Comparison of ENCODE assay signal across 16 cellular contexts in genomic region chr19:36876993-36877938, GRCh38. TPM values are rescaled to one million over a fixed set of nuclear protein-coding genes. Genes with fewer than 3 reads are reported as not detected.
DNase-seq lines count a peak whose midpoint lies in the region; TF ChIP-seq lines count a peak whose summit lies in the region.
"Had no signal": no experiment of that assay in that cellular context is flagged by ENCODE, and none has a peak within 500 bp of the region (broad histone marks: within the 10 kb centered on the region; RNA-seq: fewer than 3 reads in every experiment).

No MANE protein-coding gene starts in this region.

- H3K36me3 ChIP-seq in adipocyte (ENCODE audit: control insufficient read depth, insufficient read depth, low read length, severe bottlenecking) (peaks cover 70% of the 10 kb centered on the region), liver (ENCODE audit: control insufficient read depth in 4 of 4, insufficient read depth in 3 of 4, low read depth in 1 of 4, low read length in 3 of 4) (peaks cover 7 to 56% (median 43%) of the 10 kb centered on the region in 4 donors)

- peaks cover 68% of the 10 kb centered on the region for H3K9me3 Mint-ChIP-seq in activated T-helper 1 cell treated with anti-CD3 and anti-CD28 coated beads, Interleukin-12 subunit alpha, Interleukin-12 subunit beta, Interleukin-2, Interleukin-4 antibody, amounts not matched to agents 30 ng/mL and 10 ng/mL and 1 ng/mL, durations not matched to agents 14 hours and 24 hours and 36 hours

- no peaks in the 10 kb centered on the region for H3K4me1 ChIP-seq in adipocyte (ENCODE audit: control insufficient read depth, insufficient read depth, low read length)
- H3K4me1 ChIP-seq in liver (ENCODE audit: control insufficient read depth in 4 of 4, insufficient read depth in 4 of 4, low read length in 3 of 4) = no peaks in the 10 kb centered on the region
- H3K4me1 ChIP-seq: left ventricle myocardium inferior had no signal

- no peak overlapping the region for H3K27ac ChIP-seq in liver (ENCODE audit: low read depth in 1 of 2, low read length in 2 of 2)
- H3K27ac ChIP-seq: left ventricle myocardium inferior had no signal

- TF ChIP-seq CTCF in liver (IDR thresholded peaks at IDR 0.05; ENCODE audit: low read depth, low read length, missing input control) = no peak

- peak; percentile 24 for DNase-seq in Caki2 (ENCODE audit: low read depth)
- no peak for DNase-seq in adipocyte (ENCODE audit: low read depth)
- DNase-seq in activated T-helper 1 cell treated with anti-CD3 and anti-CD28 coated beads, Interleukin-12 subunit alpha, Interleukin-12 subunit beta, Interleukin-2, Interleukin-4 antibody, amounts not matched to agents 30 ng/mL and 10 ng/mL and 1 ng/mL, durations not matched to agents 14 hours and 24 hours and 36 hours (ENCODE audit: low spot score) = no peak
- no peak for DNase-seq in A172 (ENCODE audit: low spot score)
- no peak for DNase-seq in midbrain (lab: John Stamatoyannopoulos, UW)
- DNase-seq: activated CD4-positive, CD25-positive, alpha-beta regulatory T cell; activated effector memory CD4-positive, alpha-beta T cell treated with Interleukin-2 at 50 U/mL for 16 hours; amygdala; HCEC 1CT; left ventricle myocardium inferior; NCI-H187 treated with DMSO at 0.1 percent for 48 hours; SIG-M5; stimulated activated CD4-positive, alpha-beta T cell treated with anti-CD3 and anti-CD28 coated beads, Interleukin-4, amount 100 ng/mL, for 24 hours; T-helper 2 cell had no signal

- 98% methylated on average over 10 of the region's 10 CpGs for WGBS in liver

- H3K9me3 ChIP-seq in adipocyte (ENCODE audit: control insufficient read depth, low read length) (peaks cover 100% of the 10 kb centered on the region), liver (ENCODE audit: control insufficient read depth in 4 of 4, low read length in 3 of 4) (peaks cover 41 to 93% (median 62%) of the 10 kb centered on the region in 4 donors)

- peak overlapping the region; percentile 71 for H3K4me3 ChIP-seq in adipocyte (ENCODE audit: low read length)
- H3K4me3 ChIP-seq in liver (ENCODE audit: low read depth in 1 of 3, low read length in 3 of 3) = peak overlapping the region in 2 of 3 donors; percentile 44 to 79
- H3K4me3 ChIP-seq: left ventricle myocardium inferior had no signal

- peaks cover 29% of the 10 kb centered on the region for H3K36me3 Mint-ChIP-seq in activated T-helper 1 cell treated with anti-CD3 and anti-CD28 coated beads, Interleukin-12 subunit alpha, Interleukin-12 subunit beta, Interleukin-2, Interleukin-4 antibody, amounts not matched to agents 30 ng/mL and 10 ng/mL and 1 ng/mL, durations not matched to agents 14 hours and 24 hours and 36 hours (ENCODE audit: low read depth)

- in situ Hi-C loops in Caki2 (cut with HindIII; ENCODE audit: low pct_unique_long_range_greater_than_20kb, low sequenced_read_pairs) = no loop called here

- intact Hi-C loops in activated T-helper 1 cell treated with anti-CD3 and anti-CD28 coated beads, Interleukin-12 subunit alpha, Interleukin-12 subunit beta, Interleukin-2, Interleukin-4 antibody, amounts not matched to agents 30 ng/mL and 10 ng/mL and 1 ng/mL, durations not matched to agents 14 hours and 24 hours and 36 hours (cut with micrococcal nuclease) = no loop called here

- H3K27me3 Mint-ChIP-seq in activated T-helper 1 cell treated with anti-CD3 and anti-CD28 coated beads, Interleukin-12 subunit alpha, Interleukin-12 subunit beta, Interleukin-2, Interleukin-4 antibody, amounts not matched to agents 30 ng/mL and 10 ng/mL and 1 ng/mL, durations not matched to agents 14 hours and 24 hours and 36 hours (ENCODE audit: insufficient read depth) = no peaks in the 10 kb centered on the region

- H3K4me1 Mint-ChIP-seq in activated T-helper 1 cell treated with anti-CD3 and anti-CD28 coated beads, Interleukin-12 subunit alpha, Interleukin-12 subunit beta, Interleukin-2, Interleukin-4 antibody, amounts not matched to agents 30 ng/mL and 10 ng/mL and 1 ng/mL, durations not matched to agents 14 hours and 24 hours and 36 hours (ENCODE audit: low read depth) = no peaks in the 10 kb centered on the region

- H3K9ac ChIP-seq in adipocyte (ENCODE audit: low read length) = no peak overlapping the region
- no peak overlapping the region for H3K9ac ChIP-seq in liver (ENCODE audit: low read depth in 1 of 2, low read length in 2 of 2)

- TF ChIP-seq RAD21 in liver (IDR thresholded peaks at IDR 0.05) = no peak

- no peak overlapping the region for H3K4me3 Mint-ChIP-seq in activated T-helper 1 cell treated with anti-CD3 and anti-CD28 coated beads, Interleukin-12 subunit alpha, Interleukin-12 subunit beta, Interleukin-2, Interleukin-4 antibody, amounts not matched to agents 30 ng/mL and 10 ng/mL and 1 ng/mL, durations not matched to agents 14 hours and 24 hours and 36 hours

- no peak overlapping the region for H3K27ac Mint-ChIP-seq in activated T-helper 1 cell treated with anti-CD3 and anti-CD28 coated beads, Interleukin-12 subunit alpha, Interleukin-12 subunit beta, Interleukin-2, Interleukin-4 antibody, amounts not matched to agents 30 ng/mL and 10 ng/mL and 1 ng/mL, durations not matched to agents 14 hours and 24 hours and 36 hours

- H3K27me3 ChIP-seq in adipocyte (replicated peaks; ENCODE audit: control insufficient read depth, insufficient read depth, low read length) = no peaks in the 10 kb centered on the region
- H3K27me3 ChIP-seq in liver (ENCODE audit: control insufficient read depth in 4 of 4, insufficient read depth in 4 of 4, low read length in 3 of 4) = no peaks in the 10 kb centered on the region

TF ChIP-seq in liver, 16 proteins besides CTCF, POLR2A, EP300 and RAD21:
- TF ChIP-seq NR2F2 (IDR thresholded peaks at IDR 0.05) = no peak
- TF ChIP-seq JUND (IDR thresholded peaks at IDR 0.05) = no peak
- TF ChIP-seq REST (IDR thresholded peaks at IDR 0.05) = no peak
- TF ChIP-seq EGR1 (IDR thresholded peaks at IDR 0.05; ENCODE audit: low read depth in 2 of 2) = no peak
- no peak for TF ChIP-seq SP1 (IDR thresholded peaks at IDR 0.05)
- TF ChIP-seq GABPA (IDR thresholded peaks at IDR 0.05 in 1 of 2, conservative IDR thresholded peaks at IDR 0.05 in 1 of 2) = no peak

RNA-seq across cellular contexts. Expression of gene ZNF345, which starts 26.6 kb away (rescaled TPM):
- 0.17 and 0.67 TPM in 2 replicates for total RNA-seq in Caki2 (2014; rRNA removed; shearing (Covaris generic); ENCODE audit: low replicate concordance)
- 1 to 10 TPM; 2.3 to 4.7 TPM for total RNA-seq in liver
- 1 to 10 TPM in 1 of 2 donors, under 1 TPM in 1; 0.67 to 1.9 TPM for polyA plus RNA-seq in liver
- 3.7 and 4.4 TPM in 2 replicates for total RNA-seq in activated T-helper 1 cell treated with anti-CD3 and anti-CD28 coated beads, Interleukin-12 subunit alpha, Interleukin-12 subunit beta, Interleukin-2, Interleukin-4 antibody, amounts not matched to agents 30 ng/mL and 10 ng/mL and 1 ng/mL, durations not matched to agents 14 hours and 24 hours and 36 hours
- 4.0 and 4.3 TPM in 2 replicates for total RNA-seq in A172 (2014; rRNA removed; shearing (Covaris generic))
- total RNA-seq: HT-29 had no signal

RNA-seq across cellular contexts. Expression of gene ZNF829, which starts 38.8 kb away (rescaled TPM):
- 0.17 and 0.35 TPM in 2 replicates for total RNA-seq in Caki2 (2014; rRNA removed; shearing (Covaris generic); ENCODE audit: low replicate concordance)
- total RNA-seq in liver = 1 to 10 TPM; 1.1 to 1.3 TPM
- under 1 TPM; 0.32 to 0.40 TPM for polyA plus RNA-seq in liver
- total RNA-seq in activated T-helper 1 cell treated with anti-CD3 and anti-CD28 coated beads, Interleukin-12 subunit alpha, Interleukin-12 subunit beta, Interleukin-2, Interleukin-4 antibody, amounts not matched to agents 30 ng/mL and 10 ng/mL and 1 ng/mL, durations not matched to agents 14 hours and 24 hours and 36 hours = 5.3 and 5.4 TPM in 2 replicates
- total RNA-seq in A172 (2014; rRNA removed; shearing (Covaris generic)) = 4.3 and 5.4 TPM in 2 replicates
- total RNA-seq: HT-29 had no signal

RNA-seq across cellular contexts. Expression of gene ZNF568, which starts 38.9 kb away (rescaled TPM):
- 3.7 and 6.7 TPM in 2 replicates for total RNA-seq in Caki2 (2014; rRNA removed; shearing (Covaris generic); ENCODE audit: low replicate concordance)
- 1 to 10 TPM; 3.4 to 5.5 TPM for total RNA-seq in liver
- polyA plus RNA-seq in liver = 1 to 10 TPM; 1.4 to 2.2 TPM
- total RNA-seq in activated T-helper 1 cell treated with anti-CD3 and anti-CD28 coated beads, Interleukin-12 subunit alpha, Interleukin-12 subunit beta, Interleukin-2, Interleukin-4 antibody, amounts not matched to agents 30 ng/mL and 10 ng/mL and 1 ng/mL, durations not matched to agents 14 hours and 24 hours and 36 hours = 4.4 and 4.9 TPM in 2 replicates
- total RNA-seq in A172 (2014; rRNA removed; shearing (Covaris generic)) = 8.2 and 10.0 TPM in 2 replicates
- total RNA-seq: HT-29 had no signal

RNA-seq across cellular contexts. Expression of gene ZNF790, which starts 39.1 kb away (rescaled TPM):
- total RNA-seq in Caki2 (2014; rRNA removed; shearing (Covaris generic); ENCODE audit: low replicate concordance) = 0.49 and 8.4 TPM in 2 replicates
- 1 to 10 TPM; 5.3 to 5.5 TPM for total RNA-seq in liver
- 1 to 10 TPM; 2.8 to 3.1 TPM for polyA plus RNA-seq in liver
- total RNA-seq in activated T-helper 1 cell treated with anti-CD3 and anti-CD28 coated beads, Interleukin-12 subunit alpha, Interleukin-12 subunit beta, Interleukin-2, Interleukin-4 antibody, amounts not matched to agents 30 ng/mL and 10 ng/mL and 1 ng/mL, durations not matched to agents 14 hours and 24 hours and 36 hours = 4.4 and 4.5 TPM in 2 replicates
- 0.12 and 0.57 TPM in 2 replicates for total RNA-seq in A172 (2014; rRNA removed; shearing (Covaris generic))
- total RNA-seq: HT-29 had no signal
